In genomic region chr10:1687606-1688005, GRCh38 we compare ENCODE assay signal across 22 cellular contexts. TPM values are rescaled to one million over a fixed set of nuclear protein-coding genes. Genes with fewer than 3 reads are reported as not detected.
DNase-seq lines count a peak whose midpoint lies in the region; ATAC-seq, FAIRE-seq and TF ChIP-seq lines count a peak whose summit lies in the region.
"Had no signal": no experiment of that assay in that cellular context is flagged by ENCODE, and none has a peak within 500 bp of the region (broad histone marks: within the 10 kb centered on the region; RNA-seq: fewer than 3 reads in every experiment).

No MANE protein-coding gene starts in this region.

- DNase-seq in Caki2 (ENCODE audit: low read depth) (peak; percentile 21), NCI-H1694 treated with DMSO at 0.1 percent for 48 hours (lab: John Stamatoyannopoulos, UW) (peak; percentile 60), natural killer cell (no peak), NCI-H82 treated with DMSO at 0.1 percent for 48 hours (lab: John Stamatoyannopoulos, UW; ENCODE audit: unreplicated experiment) (no peak), pancreas (no peak)
- DNase-seq: Caco-2; CD4-positive, CD25-positive, alpha-beta regulatory T cell; CD8-positive, alpha-beta T cell; DMS 273 treated with DMSO at 0.1 percent for 48 hours; DMS79; EL; GDM1; GOT3; H7; HCEC 1CT had no signal

- H3K9me3 Mint-ChIP-seq in natural killer cell = no peaks in the 10 kb centered on the region
- H3K9me3 Mint-ChIP-seq: CD8-positive, alpha-beta T cell had no signal

- no peak for FAIRE-seq in pancreas (lab: Jason Lieb, UNC)
- FAIRE-seq: D721Med, GM12878, GM19239 had no signal

- in situ Hi-C loops in Caki2 (cut with HindIII; ENCODE audit: low pct_unique_long_range_greater_than_20kb, low sequenced_read_pairs) = no loop called here

- intact Hi-C loops in natural killer cell (cut with micrococcal nuclease) (no loop called here), pancreas (cut with DNase I) (no loop called here)

- H3K27ac ChIP-seq in VCaP = peak overlapping the region; percentile 38
- no peak overlapping the region for H3K27ac ChIP-seq in pancreas
- H3K27ac ChIP-seq: C4-2B had no signal

- no peak overlapping the region for H3K27ac Mint-ChIP-seq in natural killer cell
- H3K27ac Mint-ChIP-seq: CD4-positive, CD25-positive, alpha-beta regulatory T cell; CD8-positive, alpha-beta T cell had no signal

- no peaks in the 10 kb centered on the region for H3K4me1 Mint-ChIP-seq in natural killer cell

- no peaks in the 10 kb centered on the region for H3K36me3 ChIP-seq in pancreas

- 53 to 63% methylated on average over 8 of the region's 8 CpGs for WGBS in pancreas, 2 donors

- no peaks in the 10 kb centered on the region for H3K36me3 Mint-ChIP-seq in natural killer cell
- H3K36me3 Mint-ChIP-seq: CD4-positive, CD25-positive, alpha-beta regulatory T cell; CD8-positive, alpha-beta T cell had no signal

- no peak overlapping the region for H3K4me3 ChIP-seq in pancreas
- H3K4me3 ChIP-seq: GM12878 had no signal

- ATAC-seq in natural killer cell = no peak
- no peak for ATAC-seq in pancreas
- ATAC-seq: CD8-positive, alpha-beta T cell had no signal

- no peaks in the 10 kb centered on the region for H3K27me3 ChIP-seq in pancreas

- TF ChIP-seq CTCF in VCaP (conservative IDR thresholded peaks at IDR 0.05) (no peak), natural killer cell (IDR thresholded peaks at IDR 0.05) (no peak), pancreas (IDR thresholded peaks at IDR 0.05) (no peak)

- H3K9me3 ChIP-seq in pancreas = no peaks in the 10 kb centered on the region
- H3K9me3 ChIP-seq: Caco-2 had no signal

- peaks cover 13 to 17% of the 10 kb centered on the region in 2 donors for H3K27me3 Mint-ChIP-seq in natural killer cell (ENCODE audit: low read depth in 2 of 2)

- no peaks in the 10 kb centered on the region for H3K4me1 ChIP-seq in pancreas
- H3K4me1 ChIP-seq: Caco-2 had no signal

- no peak overlapping the region for H3K4me3 Mint-ChIP-seq in natural killer cell
- H3K4me3 Mint-ChIP-seq: CD4-positive, CD25-positive, alpha-beta regulatory T cell; CD8-positive, alpha-beta T cell had no signal

RNA-seq across cellular contexts. Expression of gene ADARB2, which starts 49.7 kb away (rescaled TPM):
- total RNA-seq in Caki2 (2014; rRNA removed; shearing (Covaris generic); ENCODE audit: low replicate concordance) = 0.14 TPM in 1 of 2 replicates, not detected in the other
- under 1 TPM; 0.27 to 0.78 (median 0.40) TPM for total RNA-seq in natural killer cell
- total RNA-seq in pancreas = 1 to 10 TPM in 5 of 6 donors, under 1 TPM in 1; 0.34 to 3.7 (median 2.4) TPM
- 10 to 100 TPM; 10.1 to 24.7 TPM for polyA plus RNA-seq in pancreas
- total RNA-seq: A673 had no signal
- polyA plus RNA-seq: BJ had no signal

Comparison
In these comparisons a context has a peak if more than half of its experiments do, and no peak if none do; other contexts are left out.
1. DNase-seq: peak in Caki2 (single experiment) and NCI-H1694 treated with DMSO at 0.1 percent for 48 hours (single experiment); none in natural killer cell (single experiment), NCI-H82 treated with DMSO at 0.1 percent for 48 hours (single experiment) and pancreas (0 of 6).